In genomic region chr2:212364106-212364505, GRCh38 we compare ENCODE assay signal across 12 cellular contexts.
DNase-seq lines count a peak whose midpoint lies in the region; ATAC-seq and TF ChIP-seq lines count a peak whose summit lies in the region.
"Had no signal": no experiment of that assay in that cellular context is flagged by ENCODE, and none has a peak within 500 bp of the region (broad histone marks: within the 10 kb centered on the region; RNA-seq: fewer than 3 reads in every experiment).

No MANE protein-coding gene starts in this region.

- no peak overlapping the region for H3K56ac ChIP-seq in H9 (ENCODE audit: insufficient read length, low read depth, low read length)

- no peak overlapping the region for H4K8ac ChIP-seq in H9 (replicated peaks; ENCODE audit: insufficient read length, low read depth, low read length)

- H3K4me3 ChIP-seq in PC-3 (ENCODE audit: low read length) (no peak overlapping the region), epithelial cell of proximal tubule (ENCODE audit: low read depth, low read length) (no peak overlapping the region)
- H3K4me3 ChIP-seq: stomach had no signal

- BruUV-seq in PC-3 (replicated peaks; lab: Mats Ljungman, UMichigan) = no TSS peak

- no peaks in the 10 kb centered on the region for H3K36me3 ChIP-seq in PC-3 (ENCODE audit: low read depth, low read length)
- H3K36me3 ChIP-seq: stomach had no signal

- no peak overlapping the region for H2BK12ac ChIP-seq in H9 (ENCODE audit: insufficient read length, low read depth, low read length)

- H3K27me3 Mint-ChIP-seq in neural crest cell (ENCODE audit: low read depth) = no peaks in the 10 kb centered on the region
- no peaks in the 10 kb centered on the region for H3K27me3 Mint-ChIP-seq in H9 (ENCODE audit: low read depth)
- H3K27me3 Mint-ChIP-seq: activated naive CD4-positive, alpha-beta T cell treated with anti-CD3 and anti-CD28 coated beads, Interleukin-2, amount 50 U/mL, for 24 hours had no signal

- POLR2A ChIA-PET in PC-3 (lab: Charles Lee; ENCODE audit: unreplicated experiment) = no interaction called here

- no peak overlapping the region for H2BK5ac ChIP-seq in H9 (ENCODE audit: insufficient read length, low read length)

- H3K9ac ChIP-seq in PC-3 (ENCODE audit: low read length) (no peak overlapping the region), H9 (ENCODE audit: extremely low read depth, insufficient read length, low read length) (no peak overlapping the region)

- H3K4me3 Mint-ChIP-seq in neural crest cell (peak overlapping the region; percentile 36), H9 (no peak overlapping the region)
- H3K4me3 Mint-ChIP-seq: activated naive CD4-positive, alpha-beta T cell treated with anti-CD3 and anti-CD28 coated beads, Interleukin-2, amount 50 U/mL, for 24 hours had no signal

- no peak overlapping the region for H4K5ac ChIP-seq in H9 (ENCODE audit: insufficient read length, low read depth, low read length)

- H3K4me2 ChIP-seq in PC-3 (ENCODE audit: low read length) (no peak overlapping the region), H9 (ENCODE audit: insufficient read depth, insufficient read length, low read length) (no peak overlapping the region)

- WGBS in H9 (ENCODE audit: extremely low coverage, insufficient read length, low lambda C conversion rate) = no CpG with 5 or more reads among the region's 2 CpGs

- intact Hi-C loops in PC-3 (cut with micrococcal nuclease) = no loop called here

- no peak overlapping the region for H2BK20ac ChIP-seq in H9 (ENCODE audit: low read depth, low read length, poor library complexity, severe bottlenecking)

- peak; percentile 90 for ATAC-seq in PC-3
- ATAC-seq in GM21619 (IDR thresholded peaks at IDR 0.05; ENCODE audit: unreplicated experiment) = no peak

- H4K20me1 ChIP-seq in PC-3 (ENCODE audit: low read length) (no peaks in the 10 kb centered on the region), H9 (ENCODE audit: control insufficient read depth, insufficient read depth, insufficient read length) (no peaks in the 10 kb centered on the region)

- H3K9me2 ChIP-seq in PC-3 (replicated peaks; ENCODE audit: low read length) = no peaks in the 10 kb centered on the region

- H3T11ph ChIP-seq in H9 (ENCODE audit: low read length) = no peak overlapping the region

- no peak for TF ChIP-seq CTCF in PC-3 (conservative IDR thresholded peaks at IDR 0.05; ENCODE audit: low read depth, low read length)
- TF ChIP-seq CTCF in epithelial cell of proximal tubule (conservative IDR thresholded peaks at IDR 0.05; ENCODE audit: low read depth, low read length) = no peak
- no peak for TF ChIP-seq CTCF in neural crest cell (conservative IDR thresholded peaks at IDR 0.05)
- no peak for TF ChIP-seq CTCF in H9 (conservative IDR thresholded peaks at IDR 0.05)

- H3K4me1 ChIP-seq in PC-3 (ENCODE audit: insufficient read depth, low read length) = no peaks in the 10 kb centered on the region
- H3K4me1 ChIP-seq in H9 (ENCODE audit: insufficient read depth, low read length) = no peaks in the 10 kb centered on the region

- H3K14ac ChIP-seq in H9 (ENCODE audit: insufficient read depth, low read length) = no peak overlapping the region

- CTCF ChIA-PET in PC-3 (lab: Charles Lee) = no interaction called here

- H3K79me1 ChIP-seq in H9 (ENCODE audit: insufficient read depth, low read depth, low read length, poor library complexity, severe bottlenecking) = no peaks in the 10 kb centered on the region

- H4K91ac ChIP-seq in H9 (ENCODE audit: insufficient read length, low read depth, low read length) = no peak overlapping the region

- no peaks in the 10 kb centered on the region for H3K23me2 ChIP-seq in H9 (ENCODE audit: insufficient read length, low read depth, low read length, poor library complexity, severe bottlenecking)

- H3K27ac Mint-ChIP-seq in neural crest cell (ENCODE audit: unreplicated experiment) (peak overlapping the region; percentile 23), H9 (peak overlapping the region in 1 of 3 experiments; percentile 70; a peak in 1 of 7 replicates)
- H3K27ac Mint-ChIP-seq: activated naive CD4-positive, alpha-beta T cell treated with anti-CD3 and anti-CD28 coated beads, Interleukin-2, amount 50 U/mL, for 24 hours had no signal

- H2AFZ ChIP-seq in PC-3 (ENCODE audit: low read length) = no peak overlapping the region
- H2AFZ ChIP-seq in H9 (ENCODE audit: low read length) = no peak overlapping the region

- peak; percentile 44 for DNase-seq in EL
- peak; percentile 38 for DNase-seq in PC-3
- peak; percentile 15 for DNase-seq in epithelial cell of proximal tubule (ENCODE audit: low read depth)
- DNase-seq in neural crest cell (ENCODE audit: low read depth, low spot score) = no peak
- no peak for DNase-seq in H9
- DNase-seq in effector CD4-positive, alpha-beta T cell = no peak
- DNase-seq in activated naive CD4-positive, alpha-beta T cell treated with anti-CD3 and anti-CD28 coated beads, Interleukin-2, amount 50 U/mL, for 16 hours = no peak
- DNase-seq: stimulated activated CD4-positive, alpha-beta T cell treated with anti-CD3 and anti-CD28 coated beads, Interleukin-4, amount 100 ng/mL, for 4 hours; stomach had no signal

- no peak overlapping the region for H3K27ac ChIP-seq in PC-3 (ENCODE audit: low read length)
- H3K27ac ChIP-seq in H9 (ENCODE audit: insufficient read length, low read depth, low read length) = no peak overlapping the region
- H3K27ac ChIP-seq: RWPE1, stomach had no signal

- no peak overlapping the region for H2BK15ac ChIP-seq in H9 (ENCODE audit: low read depth, low read length)

- H3K4ac ChIP-seq in H9 (ENCODE audit: low read depth, low read length) = no peak overlapping the region

- peaks cover 49% of the 10 kb centered on the region for H3K4me1 Mint-ChIP-seq in neural crest cell
- H3K4me1 Mint-ChIP-seq in H9 = peaks cover 7 to 13% of the 10 kb centered on the region in 2 experiments
- H3K4me1 Mint-ChIP-seq: activated naive CD4-positive, alpha-beta T cell treated with anti-CD3 and anti-CD28 coated beads, Interleukin-2, amount 50 U/mL, for 24 hours had no signal

- no peaks in the 10 kb centered on the region for H3K27me3 ChIP-seq in PC-3 (ENCODE audit: low read length)
- no peaks in the 10 kb centered on the region for H3K27me3 ChIP-seq in H9 (ENCODE audit: insufficient read depth, low read length)
- H3K27me3 ChIP-seq: stomach had no signal

- no peaks in the 10 kb centered on the region for H3F3A ChIP-seq in PC-3 (ENCODE audit: low read length, unreplicated experiment)

- H3K9me3 ChIP-seq in PC-3 (ENCODE audit: low read length) = no peaks in the 10 kb centered on the region
- H3K9me3 ChIP-seq in H9 (ENCODE audit: control insufficient read depth, low read depth, low read length) = no peaks in the 10 kb centered on the region
- H3K9me3 ChIP-seq: stomach had no signal

- no peaks in the 10 kb centered on the region for H3K36me3 Mint-ChIP-seq in neural crest cell (ENCODE audit: low read depth)
- H3K36me3 Mint-ChIP-seq in H9 (ENCODE audit: insufficient read depth in 1 of 3, low read depth in 3 of 3) = no peaks in the 10 kb centered on the region
- H3K36me3 Mint-ChIP-seq: activated naive CD4-positive, alpha-beta T cell treated with anti-CD3 and anti-CD28 coated beads, Interleukin-2, amount 50 U/mL, for 24 hours had no signal

- H3K18ac ChIP-seq in H9 (ENCODE audit: insufficient read length, low read depth, low read length) = no peak overlapping the region

- no peaks in the 10 kb centered on the region for H3K79me2 ChIP-seq in PC-3 (ENCODE audit: low read length)
- no peaks in the 10 kb centered on the region for H3K79me2 ChIP-seq in H9 (ENCODE audit: insufficient read depth, low read length)

- H3K9me3 Mint-ChIP-seq in neural crest cell = peaks cover 5% of the 10 kb centered on the region
- no peaks in the 10 kb centered on the region for H3K9me3 Mint-ChIP-seq in H9
- H3K9me3 Mint-ChIP-seq: activated naive CD4-positive, alpha-beta T cell treated with anti-CD3 and anti-CD28 coated beads, Interleukin-2, amount 50 U/mL, for 24 hours had no signal

- H3K23ac ChIP-seq in H9 (ENCODE audit: insufficient read length, low read depth, low read length) = no peak overlapping the region

- no peak overlapping the region for H2AK5ac ChIP-seq in H9 (ENCODE audit: insufficient read length, low read length)

- no peak overlapping the region for H2BK120ac ChIP-seq in H9 (ENCODE audit: low read depth, low read length, poor library complexity, severe bottlenecking)

Comparison
In these comparisons a context has a peak if more than half of its experiments do, and no peak if none do; other contexts are left out.
1. DNase-seq: peak in EL (single experiment), PC-3 (single experiment) and epithelial cell of proximal tubule (single experiment); none in neural crest cell (single experiment), H9 (single experiment), effector CD4-positive, alpha-beta T cell (single experiment) and activated naive CD4-positive, alpha-beta T cell treated with anti-CD3 and anti-CD28 coated beads, Interleukin-2, amount 50 U/mL, for 16 hours (single experiment).